Comparison of ENCODE assay signal across 26 cellular contexts in genomic region chr7:4621401-4621800, GRCh38.
DNase-seq lines count a peak whose midpoint lies in the region; ATAC-seq, FAIRE-seq and TF ChIP-seq lines count a peak whose summit lies in the region.
"Had no signal": no experiment of that assay in that cellular context is flagged by ENCODE, and none has a peak within 500 bp of the region (broad histone marks: within the 10 kb centered on the region; RNA-seq: fewer than 3 reads in every experiment).

No MANE protein-coding gene starts in this region.

- POLR2A ChIA-PET in HepG2 (lab: Yijun Ruan, JAX): no interaction called here

- H3K4me3 ChIP-seq in HepG2 (replicated peaks in 1 of 3; ENCODE audit: insufficient read depth in 1 of 3, low read depth in 2 of 3, low read length in 3 of 3): no peak overlapping the region
- H3K4me3 ChIP-seq in right lobe of liver: no peak overlapping the region
- H3K4me3 ChIP-seq in choroid plexus epithelial cell (ENCODE audit: low read depth, low read length): no peak overlapping the region
- H3K4me3 ChIP-seq: A549, skin epidermis, upper lobe of right lung had no signal

- H3K36me3 ChIP-seq in HepG2 (replicated peaks in 1 of 2; ENCODE audit: control insufficient read depth in 1 of 2, insufficient read depth in 2 of 2, low read length in 2 of 2): no peaks in the 10 kb centered on the region
- no peaks in the 10 kb centered on the region for H3K36me3 ChIP-seq in right lobe of liver
- H3K36me3 ChIP-seq: neutrophil, upper lobe of right lung had no signal

- H4K20me1 ChIP-seq in HepG2 (ENCODE audit: insufficient read depth, low read length): no peaks in the 10 kb centered on the region

- TF ChIP-seq CTCF in HepG2 (CRISPR knock-in tag; IDR thresholded peaks at IDR 0.05) (no peak), right lobe of liver (IDR thresholded peaks at IDR 0.05) (no peak), choroid plexus epithelial cell (conservative IDR thresholded peaks at IDR 0.05; ENCODE audit: low read depth, low read length) (no peak)

- H3K9ac ChIP-seq in HepG2 (ENCODE audit: insufficient read depth, low read depth, low read length): no peak overlapping the region
- H3K9ac ChIP-seq: KMS-11 had no signal

- intact Hi-C loops in HepG2 (cut with micrococcal nuclease; ENCODE audit: unreplicated experiment): no loop called here
- intact Hi-C loops in right lobe of liver (cut with DNase I): no loop called here

- no peak for FAIRE-seq in HepG2 (lab: Jason Lieb, UNC)
- FAIRE-seq: A549, astrocyte, kidney had no signal

- in situ Hi-C loops in HepG2 (cut with HindIII; ENCODE audit: extremely low pct_ligation_motif_present, low pct_unique_long_range_greater_than_20kb): loop anchor here (25.0 kb wide), 1 partner anchor 141 kb away; no protein-coding TSS in a partner anchor

- ATAC-seq in HepG2 (no peak), right lobe of liver (no peak)
- ATAC-seq: A549; activated T-cell treated with anti-CD3 and anti-CD28 coated beads, Interleukin-2, amount 50 U/mL, for 72 hours; upper lobe of right lung had no signal

- no peak for TF ChIP-seq RAD21 in HepG2 (CRISPR knock-in tag; IDR thresholded peaks at IDR 0.05)

- TF ChIP-seq POLR2A in HepG2 (IDR thresholded peaks at IDR 0.05; ENCODE audit: insufficient read depth in 1 of 2, low read depth in 2 of 2, low read length in 2 of 2): no peak
- TF ChIP-seq POLR2A in right lobe of liver (IDR thresholded peaks at IDR 0.05): no peak

- no peak overlapping the region for H2AFZ ChIP-seq in HepG2 (ENCODE audit: low read length)

- H3K27ac ChIP-seq in HepG2 (ENCODE audit: extremely low read length, insufficient read depth, low read length) (no peak overlapping the region), right lobe of liver (no peak overlapping the region)
- H3K27ac ChIP-seq: KMS-11, neutrophil, upper lobe of right lung had no signal

- H3K27me3 ChIP-seq in HepG2 (ENCODE audit: control insufficient read depth in 1 of 2, insufficient read depth in 2 of 2, low read length in 2 of 2) (no peaks in the 10 kb centered on the region), right lobe of liver (no peaks in the 10 kb centered on the region)
- H3K27me3 ChIP-seq: upper lobe of right lung had no signal

- H3K79me2 ChIP-seq in HepG2 (ENCODE audit: insufficient read depth, low read length): no peaks in the 10 kb centered on the region

- CTCF ChIA-PET in HepG2 (lab: Yijun Ruan, JAX; ENCODE audit: low intra/inter-chr PET ratio, low total read pairs): no interaction called here

- TF ChIP-seq EP300 in HepG2 (IDR thresholded peaks at IDR 0.05; ENCODE audit: low read depth in 2 of 2, low read length in 2 of 2): no peak
- no peak for TF ChIP-seq EP300 in HepG2 (CRISPR knock-in tag; IDR thresholded peaks at IDR 0.05; ENCODE audit: borderline replicate concordance)

- BruUV-seq in HepG2 (replicated peaks; lab: Mats Ljungman, UMichigan): no TSS peak

- H3K9me3 ChIP-seq in HepG2 (ENCODE audit: low read length) (peaks cover 9% of the 10 kb centered on the region), right lobe of liver (no peaks in the 10 kb centered on the region)
- H3K9me3 ChIP-seq: neutrophil, upper lobe of right lung had no signal

- WGBS in HepG2 (ENCODE audit: low lambda C conversion rate): 38% methylated on average over 5 of the region's 5 CpGs
- 73% methylated on average over 5 of the region's 5 CpGs for WGBS in right lobe of liver (ENCODE audit: insufficient coverage, low coverage, low lambda C conversion rate, missing lambda C conversion rate)

- DNase-seq in HepG2 (ENCODE audit: low spot score): no peak
- DNase-seq in right lobe of liver: no peak
- DNase-seq in choroid plexus epithelial cell (ENCODE audit: low read depth): peak; percentile 65
- DNase-seq in kidney glomerular epithelial cell (lab: John Stamatoyannopoulos, UW): peak; percentile 12
- DNase-seq in kidney tubule cell (ENCODE audit: low spot score): no peak
- no peak for DNase-seq in activated CD8-positive, alpha-beta memory T cell treated with anti-CD3 and anti-CD28 coated beads, Interleukin-2, amount 50 U/mL, for 4 hours
- no peak for DNase-seq in NCI-H345 (lab: John Stamatoyannopoulos, UW)
- DNase-seq in activated naive CD4-positive, alpha-beta T cell (lab: John Stamatoyannopoulos, UW): no peak
- DNase-seq: activated CD4-positive, alpha-beta T cell treated with anti-CD3 and anti-CD28 coated beads for 4 hours; activated naive CD4-positive, alpha-beta T cell treated with anti-CD3 and anti-CD28 coated beads, Interleukin-2, amount 10 ng/mL, durations not matched to agents 7 days and 5 days; activated T-cell treated with anti-CD3 and anti-CD28 coated beads, Interleukin-2, amount 50 U/mL, for 72 hours; effector CD8-positive, alpha-beta T cell; GF-D8; GOT3; kidney; MV-4-11; NCI-H187; NCI-H526 treated with DMSO at 0.1 percent for 48 hours; RPMI8226; stimulated activated CD4-positive, alpha-beta T cell treated with anti-CD3 and anti-CD28 coated beads, Interleukin-2, amount 100 ng/mL, for 24 hours; upper lobe of right lung had no signal

- peaks cover 19% of the 10 kb centered on the region for H3K4me1 ChIP-seq in HepG2 (ENCODE audit: insufficient read depth, low read length)
- H3K4me1 ChIP-seq in right lobe of liver: no peaks in the 10 kb centered on the region

- H3K4me2 ChIP-seq in HepG2 (ENCODE audit: low read depth, low read length): no peak overlapping the region
- H3K4me2 ChIP-seq: A549, KMS-11 had no signal

TF ChIP-seq in HepG2, 621 proteins besides CTCF, POLR2A, EP300 and RAD21:
- TF ChIP-seq ZNF12 (CRISPR knock-in tag; IDR thresholded peaks at IDR 0.05) (peak; percentile 22; the same call in 1 of the 2 replicates), DMTF1 (CRISPR knock-in tag; IDR thresholded peaks at IDR 0.05) (no peak), ATAD3A (CRISPR knock-in tag; IDR thresholded peaks at IDR 0.05) (no peak)
- TF ChIP-seq, protein P1, sequence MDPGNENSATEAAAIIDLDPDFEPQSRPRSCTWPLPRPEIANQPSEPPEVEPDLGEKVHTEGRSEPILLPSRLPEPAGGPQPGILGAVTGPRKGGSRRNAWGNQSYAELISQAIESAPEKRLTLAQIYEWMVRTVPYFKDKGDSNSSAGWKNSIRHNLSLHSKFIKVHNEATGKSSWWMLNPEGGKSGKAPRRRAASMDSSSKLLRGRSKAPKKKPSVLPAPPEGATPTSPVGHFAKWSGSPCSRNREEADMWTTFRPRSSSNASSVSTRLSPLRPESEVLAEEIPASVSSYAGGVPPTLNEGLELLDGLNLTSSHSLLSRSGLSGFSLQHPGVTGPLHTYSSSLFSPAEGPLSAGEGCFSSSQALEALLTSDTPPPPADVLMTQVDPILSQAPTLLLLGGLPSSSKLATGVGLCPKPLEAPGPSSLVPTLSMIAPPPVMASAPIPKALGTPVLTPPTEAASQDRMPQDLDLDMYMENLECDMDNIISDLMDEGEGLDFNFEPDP (CRISPR knock-in tag; conservative IDR thresholded peaks at IDR 0.05): no peak
- TF ChIP-seq, protein P2, sequence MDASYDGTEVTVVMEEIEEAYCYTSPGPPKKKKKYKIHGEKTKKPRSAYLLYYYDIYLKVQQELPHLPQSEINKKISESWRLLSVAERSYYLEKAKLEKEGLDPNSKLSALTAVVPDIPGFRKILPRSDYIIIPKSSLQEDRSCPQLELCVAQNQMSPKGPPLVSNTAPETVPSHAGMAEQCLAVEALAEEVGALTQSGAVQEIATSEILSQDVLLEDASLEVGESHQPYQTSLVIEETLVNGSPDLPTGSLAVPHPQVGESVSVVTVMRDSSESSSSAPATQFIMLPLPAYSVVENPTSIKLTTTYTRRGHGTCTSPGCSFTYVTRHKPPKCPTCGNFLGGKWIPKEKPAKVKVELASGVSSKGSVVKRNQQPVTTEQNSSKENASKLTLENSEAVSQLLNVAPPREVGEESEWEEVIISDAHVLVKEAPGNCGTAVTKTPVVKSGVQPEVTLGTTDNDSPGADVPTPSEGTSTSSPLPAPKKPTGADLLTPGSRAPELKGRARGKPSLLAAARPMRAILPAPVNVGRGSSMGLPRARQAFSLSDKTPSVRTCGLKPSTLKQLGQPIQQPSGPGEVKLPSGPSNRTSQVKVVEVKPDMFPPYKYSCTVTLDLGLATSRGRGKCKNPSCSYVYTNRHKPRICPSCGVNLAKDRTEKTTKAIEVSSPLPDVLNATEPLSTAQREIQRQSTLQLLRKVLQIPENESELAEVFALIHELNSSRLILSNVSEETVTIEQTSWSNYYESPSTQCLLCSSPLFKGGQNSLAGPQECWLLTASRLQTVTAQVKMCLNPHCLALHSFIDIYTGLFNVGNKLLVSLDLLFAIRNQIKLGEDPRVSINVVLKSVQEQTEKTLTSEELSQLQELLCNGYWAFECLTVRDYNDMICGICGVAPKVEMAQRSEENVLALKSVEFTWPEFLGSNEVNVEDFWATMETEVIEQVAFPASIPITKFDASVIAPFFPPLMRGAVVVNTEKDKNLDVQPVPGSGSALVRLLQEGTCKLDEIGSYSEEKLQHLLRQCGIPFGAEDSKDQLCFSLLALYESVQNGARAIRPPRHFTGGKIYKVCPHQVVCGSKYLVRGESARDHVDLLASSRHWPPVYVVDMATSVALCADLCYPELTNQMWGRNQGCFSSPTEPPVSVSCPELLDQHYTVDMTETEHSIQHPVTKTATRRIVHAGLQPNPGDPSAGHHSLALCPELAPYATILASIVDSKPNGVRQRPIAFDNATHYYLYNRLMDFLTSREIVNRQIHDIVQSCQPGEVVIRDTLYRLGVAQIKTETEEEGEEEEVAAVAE (CRISPR knock-in tag; IDR thresholded peaks at IDR 0.05; ENCODE audit: borderline replicate concordance): no peak

Comparison
In these comparisons a context has a peak if more than half of its experiments do, and no peak if none do; other contexts are left out.
1. DNase-seq: peak in choroid plexus epithelial cell (single experiment) and kidney glomerular epithelial cell (single experiment); none in HepG2 (single experiment), right lobe of liver (0 of 3), kidney tubule cell (single experiment), activated CD8-positive, alpha-beta memory T cell treated with anti-CD3 and anti-CD28 coated beads, Interleukin-2, amount 50 U/mL, for 4 hours (single experiment), NCI-H345 (single experiment) and activated naive CD4-positive, alpha-beta T cell (0 of 4).